ENCODE assay signal across 25 cellular contexts in the genomic region with DNA sequence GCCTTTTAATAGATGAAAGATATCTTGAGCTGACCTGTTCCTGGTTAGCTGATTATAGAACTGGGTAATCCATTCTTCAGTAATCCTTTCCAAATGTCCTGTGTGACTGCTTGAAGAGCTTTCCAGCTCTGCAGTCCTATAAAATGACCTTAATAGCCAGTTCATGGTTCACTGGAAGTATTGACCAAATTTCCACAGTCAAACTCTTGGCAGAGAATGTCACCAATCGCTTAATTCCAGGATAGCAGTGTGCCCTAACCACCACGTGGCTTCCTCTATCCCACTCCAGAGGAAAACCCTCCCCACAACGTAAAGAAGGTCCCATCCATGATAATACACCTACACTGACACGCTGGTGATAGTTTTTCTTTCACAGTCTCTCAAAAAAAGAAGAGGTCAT. TPM values are rescaled to one million over a fixed set of nuclear protein-coding genes. Genes with fewer than 3 reads are reported as not detected.
DNase-seq lines count a peak whose midpoint lies in the region; ATAC-seq and TF ChIP-seq lines count a peak whose summit lies in the region.
"Had no signal": no experiment of that assay in that cellular context is flagged by ENCODE, and none has a peak within 500 bp of the region (broad histone marks: within the 10 kb centered on the region; RNA-seq: fewer than 3 reads in every experiment).

No MANE protein-coding gene starts in this region.

- H3K36me3 ChIP-seq in liver (ENCODE audit: control insufficient read depth in 4 of 4, insufficient read depth in 3 of 4, low read depth in 1 of 4, low read length in 3 of 4) (peaks cover 0 to 8% (median 2%) of the 10 kb centered on the region in 4 donors), parathyroid adenoma (ENCODE audit: control insufficient read depth, insufficient read depth, low read length) (no peaks in the 10 kb centered on the region)

- peak overlapping the region; percentile 86 to 88 for H3K27ac ChIP-seq in liver (ENCODE audit: low read depth in 1 of 2, low read length in 2 of 2)
- peak overlapping the region; percentile 37 for H3K27ac ChIP-seq in parathyroid adenoma
- no peak overlapping the region for H3K27ac ChIP-seq in coronary artery
- H3K27ac ChIP-seq: HL-60, KMS-11, SK-N-MC had no signal

- H3K27ac Mint-ChIP-seq in natural killer cell treated with Interleukin-12 subunit alpha and Interleukin-12 subunit beta and Interleukin-15 and Interleukin-18, amount 100 ng/mL, for 72 hours, result no peak overlapping the region
- no peak overlapping the region for H3K27ac Mint-ChIP-seq in natural killer cell
- H3K27ac Mint-ChIP-seq: CD4-positive, alpha-beta T cell; stimulated activated effector memory CD8-positive, alpha-beta T cell treated with anti-CD3 and anti-CD28 coated beads, Interleukin-12 subunit alpha, Interleukin-12 subunit beta, amount 100 ng/mL, for 72 hours; T-helper 1 cell treated with Interleukin-12 subunit alpha and Interleukin-12 subunit beta and Interleukin-4 antibody, amounts not matched to agents 30 μg/mL and 1 μg/mL, for 36 hours had no signal

- no peak overlapping the region for H3K4me2 ChIP-seq in parathyroid adenoma (ENCODE audit: low read length)
- H3K4me2 ChIP-seq: KMS-11 had no signal

- peak overlapping the region; percentile 39 for H2AFZ ChIP-seq in parathyroid adenoma

- no peaks in the 10 kb centered on the region for H3K9me3 Mint-ChIP-seq in natural killer cell treated with Interleukin-12 subunit alpha and Interleukin-12 subunit beta and Interleukin-15 and Interleukin-18, amount 100 ng/mL, for 72 hours
- H3K9me3 Mint-ChIP-seq in natural killer cell, result no peaks in the 10 kb centered on the region
- H3K9me3 Mint-ChIP-seq: CD4-positive, alpha-beta T cell; stimulated activated effector memory CD8-positive, alpha-beta T cell treated with anti-CD3 and anti-CD28 coated beads, Interleukin-12 subunit alpha, Interleukin-12 subunit beta, amount 100 ng/mL, for 72 hours; T-helper 1 cell treated with Interleukin-12 subunit alpha and Interleukin-12 subunit beta and Interleukin-4 antibody, amounts not matched to agents 30 μg/mL and 1 μg/mL, for 36 hours had no signal

- TF ChIP-seq CTCF in natural killer cell (IDR thresholded peaks at IDR 0.05) (no peak), liver (IDR thresholded peaks at IDR 0.05; ENCODE audit: low read depth, low read length, missing input control) (no peak), parathyroid adenoma (IDR thresholded peaks at IDR 0.05) (no peak), coronary artery (IDR thresholded peaks at IDR 0.05) (no peak)

- H3K9ac ChIP-seq in liver (ENCODE audit: low read depth in 1 of 2, low read length in 2 of 2) (peak overlapping the region in 1 of 2 donors; percentile 95), parathyroid adenoma (no peak overlapping the region)
- H3K9ac ChIP-seq: KMS-11 had no signal

- DNase-seq in natural killer cell treated with Interleukin-12 subunit alpha and Interleukin-12 subunit beta and Interleukin-15 and Interleukin-18, amount 100 ng/mL, for 72 hours (ENCODE audit: low spot score), result peak; percentile 6
- no peak for DNase-seq in natural killer cell
- DNase-seq in coronary artery (ENCODE audit: low spot score), result no peak
- DNase-seq: activated CD4-positive, alpha-beta T cell treated with anti-CD3 and anti-CD28 coated beads, Interleukin-2, amount 50 U/mL, for 48 hours; activated CD4-positive, CD25-positive, alpha-beta regulatory T cell treated with anti-CD3 and anti-CD28 coated beads, Interleukin-2, amount 50 U/mL, for 72 hours; activated naive CD4-positive, alpha-beta T cell treated with Interleukin-2 at 50 U/mL for 16 hours; CD4-positive, alpha-beta T cell; H9; hippocampal formation; left cardiac atrium; mesendoderm; MG63; NCI-H2029; NCI-H524; nucleus accumbens; PC-3 had no signal

- WGBS in liver, result 21% methylated on average over 4 of the region's 4 CpGs

- H3K36me3 Mint-ChIP-seq in natural killer cell treated with Interleukin-12 subunit alpha and Interleukin-12 subunit beta and Interleukin-15 and Interleukin-18, amount 100 ng/mL, for 72 hours, result no peaks in the 10 kb centered on the region
- H3K36me3 Mint-ChIP-seq in natural killer cell, result no peaks in the 10 kb centered on the region

- peaks cover 0 to 3% of the 10 kb centered on the region in 2 donors for H3K4me1 Mint-ChIP-seq in natural killer cell treated with Interleukin-12 subunit alpha and Interleukin-12 subunit beta and Interleukin-15 and Interleukin-18, amount 100 ng/mL, for 72 hours (ENCODE audit: low read depth in 2 of 2)
- H3K4me1 Mint-ChIP-seq in natural killer cell, result no peaks in the 10 kb centered on the region

- peak; percentile 18 to 33 for TF ChIP-seq RAD21 in liver (IDR thresholded peaks at IDR 0.05)

- H3K4me1 ChIP-seq in liver (ENCODE audit: control insufficient read depth in 4 of 4, insufficient read depth in 4 of 4, low read length in 3 of 4) (peaks cover 20 to 51% (median 29%) of the 10 kb centered on the region in 4 donors), parathyroid adenoma (peaks cover 31% of the 10 kb centered on the region)

- H3K27me3 Mint-ChIP-seq in natural killer cell treated with Interleukin-12 subunit alpha and Interleukin-12 subunit beta and Interleukin-15 and Interleukin-18, amount 100 ng/mL, for 72 hours, result no peaks in the 10 kb centered on the region
- no peaks in the 10 kb centered on the region for H3K27me3 Mint-ChIP-seq in natural killer cell (ENCODE audit: low read depth in 2 of 2)
- H3K27me3 Mint-ChIP-seq: CD4-positive, alpha-beta T cell had no signal

- no peaks in the 10 kb centered on the region for H3K79me2 ChIP-seq in parathyroid adenoma

- H3K4me3 ChIP-seq in liver (ENCODE audit: low read depth in 1 of 3, low read length in 3 of 3), result peak overlapping the region in 2 of 3 donors; percentile 52 to 66
- no peak overlapping the region for H3K4me3 ChIP-seq in parathyroid adenoma (ENCODE audit: low read depth, low read length)
- no peak overlapping the region for H3K4me3 ChIP-seq in coronary artery
- H3K4me3 ChIP-seq: MG63, SK-N-MC had no signal

- H3K27me3 ChIP-seq in liver (ENCODE audit: control insufficient read depth in 4 of 4, insufficient read depth in 4 of 4, low read length in 3 of 4), result no peaks in the 10 kb centered on the region
- no peaks in the 10 kb centered on the region for H3K27me3 ChIP-seq in parathyroid adenoma (ENCODE audit: control insufficient read depth, insufficient read depth, low read length)
- H3K27me3 ChIP-seq: MG63 had no signal

- ATAC-seq in natural killer cell treated with Interleukin-12 subunit alpha and Interleukin-12 subunit beta and Interleukin-15 and Interleukin-18, amount 100 ng/mL, for 72 hours, result no peak
- ATAC-seq in natural killer cell (no peak), HG03565 (IDR thresholded peaks at IDR 0.05; ENCODE audit: unreplicated experiment) (no peak), GM21529 (IDR thresholded peaks at IDR 0.05; ENCODE audit: unreplicated experiment) (no peak)
- ATAC-seq: left cardiac atrium; PC-3; stimulated activated effector memory CD8-positive, alpha-beta T cell treated with anti-CD3 and anti-CD28 coated beads, Interleukin-12 subunit alpha, Interleukin-12 subunit beta, amount 100 ng/mL, for 72 hours had no signal

- H3K9me3 ChIP-seq in liver (ENCODE audit: control insufficient read depth in 4 of 4, low read length in 3 of 4), result no peaks in the 10 kb centered on the region
- no peaks in the 10 kb centered on the region for H3K9me3 ChIP-seq in parathyroid adenoma (ENCODE audit: control insufficient read depth, low read length)
- H3K9me3 ChIP-seq: MG63 had no signal

- H3K4me3 Mint-ChIP-seq in natural killer cell treated with Interleukin-12 subunit alpha and Interleukin-12 subunit beta and Interleukin-15 and Interleukin-18, amount 100 ng/mL, for 72 hours, result no peak overlapping the region
- no peak overlapping the region for H3K4me3 Mint-ChIP-seq in natural killer cell
- H3K4me3 Mint-ChIP-seq: CD4-positive, alpha-beta T cell; H9; stimulated activated effector memory CD8-positive, alpha-beta T cell treated with anti-CD3 and anti-CD28 coated beads, Interleukin-12 subunit alpha, Interleukin-12 subunit beta, amount 100 ng/mL, for 72 hours; T-helper 1 cell treated with Interleukin-12 subunit alpha and Interleukin-12 subunit beta and Interleukin-4 antibody, amounts not matched to agents 30 μg/mL and 1 μg/mL, for 36 hours had no signal

- intact Hi-C loops in natural killer cell (cut with micrococcal nuclease), result no loop called here

TF ChIP-seq in liver, 16 proteins besides CTCF, POLR2A, EP300 and RAD21 (continues in another document):
- TF ChIP-seq ATF3 (IDR thresholded peaks at IDR 0.05) (no peak), YY1 (IDR thresholded peaks at IDR 0.05) (peak; percentile 62), EGR1 (IDR thresholded peaks at IDR 0.05; ENCODE audit: low read depth in 2 of 2) (peak in 1 of 2 donors; percentile 67), SP1 (IDR thresholded peaks at IDR 0.05) (peak; percentile 89), FOXA2 (IDR thresholded peaks at IDR 0.05) (peak; percentile 44), TAF1 (conservative IDR thresholded peaks at IDR 0.05) (peak; percentile 85), FOXA1 (IDR thresholded peaks at IDR 0.05) (peak; percentile 27), NR2F2 (IDR thresholded peaks at IDR 0.05) (no peak), GABPA (IDR thresholded peaks at IDR 0.05 in 1 of 2, conservative IDR thresholded peaks at IDR 0.05 in 1 of 2) (peak; percentile 26 to 63), JUND (IDR thresholded peaks at IDR 0.05) (peak; percentile 53 to 77)

RNA-seq across cellular contexts. Expression of gene PRKAB1, which starts 17.4 kb away (rescaled TPM):
- 10 to 100 TPM; 27.4 to 31.4 TPM for total RNA-seq in natural killer cell treated with Interleukin-12 subunit alpha and Interleukin-12 subunit beta and Interleukin-15 and Interleukin-18, amount 100 ng/mL, for 72 hours
- total RNA-seq in natural killer cell (10 to 100 TPM; 21.8 to 34.6 (median 23.5) TPM), liver (10 to 100 TPM; 11.1 to 29.9 TPM)
- polyA plus RNA-seq in liver, result 10 to 100 TPM; 10.5 to 11.4 TPM

Comparison
In these comparisons a context has a peak if more than half of its experiments do, and no peak if none do; other contexts are left out.
1. H3K27ac ChIP-seq: peak in liver (2 of 2) and parathyroid adenoma (single experiment); none in coronary artery (0 of 2).
2. H3K4me3 ChIP-seq: peak in liver (2 of 3); none in parathyroid adenoma (single experiment) and coronary artery (single experiment).